8 cellular contexts compared by ENCODE assay signal in genomic region chr9:97983524-97984187, GRCh38. TPM values are rescaled to one million over a fixed set of nuclear protein-coding genes. Genes with fewer than 3 reads are reported as not detected.
DNase-seq lines count a peak whose midpoint lies in the region; ATAC-seq and TF ChIP-seq lines count a peak whose summit lies in the region.

No MANE protein-coding gene starts in this region.

- peaks cover 27% of the 10 kb centered on the region for H4K20me1 ChIP-seq in Loucy (ENCODE audit: insufficient read depth, low read length, poor library complexity, severe bottlenecking)

- TF ChIP-seq CTCF in CD4-positive, alpha-beta T cell (IDR thresholded peaks at IDR 0.05), result peak; percentile 47
- TF ChIP-seq CTCF in Loucy (conservative IDR thresholded peaks at IDR 0.05; ENCODE audit: low read length), result no peak

- peaks cover 74% of the 10 kb centered on the region for H3K4me1 Mint-ChIP-seq in CD4-positive, alpha-beta T cell (ENCODE audit: low read depth)

- H3K4me2 ChIP-seq in Loucy (ENCODE audit: low read depth, low read length, poor library complexity, severe bottlenecking), result peak overlapping the region; percentile 94

- POLR2A ChIA-PET in CD4-positive, alpha-beta T cell (lab: Charles Lee), result interaction anchor here (0.8 to 6.9 kb wide), 29 partner anchors 9 to 1534 kb away, joined by 3 to 181 read pairs (median 7); partner anchors contain the start of genes HEMGN, NANS, NCBP1 and TBC1D2

- 0 out of 2 replicates have a peak overlapping the region, but pooled peaks have one; percentile 40 for H2AFZ ChIP-seq in Loucy (ENCODE audit: low read length)

- H3K9me3 ChIP-seq in CD4-positive, alpha-beta T cell (ENCODE audit: control insufficient read depth, low read length), result no peaks in the 10 kb centered on the region
- no peaks in the 10 kb centered on the region for H3K9me3 ChIP-seq in Loucy (ENCODE audit: insufficient read depth, low read depth, low read length)
- no peaks in the 10 kb centered on the region for H3K9me3 ChIP-seq in effector memory CD4-positive, alpha-beta T cell (ENCODE audit: control insufficient read depth, low read length)

- peaks cover 80% of the 10 kb centered on the region for H3K79me2 ChIP-seq in Loucy (ENCODE audit: insufficient read depth, low read length)

- H3K36me3 Mint-ChIP-seq in CD4-positive, alpha-beta T cell (ENCODE audit: low read depth), result peaks cover 4% of the 10 kb centered on the region

- peak overlapping the region; percentile 88 for H3K27ac ChIP-seq in CD4-positive, alpha-beta T cell (ENCODE audit: low read depth, low read length)
- peak overlapping the region; percentile 91 for H3K27ac ChIP-seq in effector memory CD4-positive, alpha-beta T cell (ENCODE audit: insufficient read depth, low read length, poor library complexity, severe bottlenecking)

- CTCF ChIA-PET in CD4-positive, alpha-beta T cell (lab: Charles Lee), result interaction anchor here (0.8 to 7.1 kb wide), 22 partner anchors 9 to 276 kb away, joined by 3 to 74 read pairs (median 5); partner anchors contain the start of genes NANS and TRMO

- peaks cover 64% of the 10 kb centered on the region for H3K4me1 ChIP-seq in Loucy (ENCODE audit: insufficient read depth, low read length, poor library complexity, severe bottlenecking)
- peaks cover 32% of the 10 kb centered on the region for H3K4me1 ChIP-seq in effector memory CD4-positive, alpha-beta T cell (ENCODE audit: control insufficient read depth, insufficient read depth, low read length, poor library complexity, severe bottlenecking)

- peak; percentile 28 for ATAC-seq in CD4-positive, alpha-beta T cell (ENCODE audit: poor library complexity)
- ATAC-seq in GM21390 (IDR thresholded peaks at IDR 0.05; ENCODE audit: unreplicated experiment), result peak; percentile 18

- H3K9ac ChIP-seq in Loucy (ENCODE audit: low read depth, low read length, poor library complexity, severe bottlenecking), result peak overlapping the region; percentile 100

- peak overlapping the region; percentile 89 for H3K27ac Mint-ChIP-seq in CD4-positive, alpha-beta T cell

- intact Hi-C loops in CD4-positive, alpha-beta T cell (cut with DNase I, micrococcal nuclease), result loop anchor here (1.0 to 10.0 kb wide), 7 partner anchors 51 to 1121 kb away; partner anchors contain the start of genes NCBP1 (in 1 of the 2), TBC1D2 (in 1 of the 2), TGFBR1 (in 1 of the 2) and TSTD2 (in 1 of the 2)

- H3K9me3 Mint-ChIP-seq in CD4-positive, alpha-beta T cell, result no peaks in the 10 kb centered on the region

- H3K27me3 Mint-ChIP-seq in CD4-positive, alpha-beta T cell, result no peaks in the 10 kb centered on the region

- no peaks in the 10 kb centered on the region for H3K9me2 ChIP-seq in Loucy (replicated peaks; ENCODE audit: low read depth, low read length)

- peak overlapping the region; percentile 83 for H3K4me3 ChIP-seq in Loucy (ENCODE audit: low read length, poor library complexity, severe bottlenecking)
- peak overlapping the region; percentile 89 for H3K4me3 ChIP-seq in effector memory CD4-positive, alpha-beta T cell (ENCODE audit: insufficient read depth, low read depth, low read length, poor library complexity, severe bottlenecking)

- H3K36me3 ChIP-seq in Loucy (ENCODE audit: insufficient read depth, low read length), result no peaks in the 10 kb centered on the region
- H3K36me3 ChIP-seq in effector memory CD4-positive, alpha-beta T cell (ENCODE audit: control insufficient read depth, insufficient read depth, low read length), result no peaks in the 10 kb centered on the region

- H3K4me3 Mint-ChIP-seq in CD4-positive, alpha-beta T cell, result peak overlapping the region; percentile 93

- peak; percentile 36 to 71 (median 54) for DNase-seq in CD4-positive, alpha-beta T cell
- DNase-seq in activated CD4-positive, alpha-beta T cell treated with anti-CD3 and anti-CD28 coated beads, Interleukin-2, amount 50 U/mL, for 4 hours, result peak; percentile 54
- DNase-seq in effector memory CD4-positive, alpha-beta T cell, result peak; percentile 36 to 41 (median 39)
- peak; percentile 91 for DNase-seq in mesenteric fat pad (ENCODE audit: low spot score)
- peak; percentile 28 for DNase-seq in stimulated activated CD8-positive, alpha-beta memory T cell treated with anti-CD3 and anti-CD28 coated beads, Interleukin-15, amount 100 ng/mL, for 1 hour (ENCODE audit: low read depth)
- DNase-seq in NCI-H2029 (lab: John Stamatoyannopoulos, UW), result no peak

- no peaks in the 10 kb centered on the region for H3F3A ChIP-seq in Loucy (ENCODE audit: low read depth)

- no peaks in the 10 kb centered on the region for H3K27me3 ChIP-seq in CD4-positive, alpha-beta T cell (ENCODE audit: control insufficient read depth, insufficient read depth, low read length)
- H3K27me3 ChIP-seq in Loucy (ENCODE audit: insufficient read depth, low read length, poor library complexity, severe bottlenecking), result peaks cover 5% of the 10 kb centered on the region
- H3K27me3 ChIP-seq in effector memory CD4-positive, alpha-beta T cell (replicated peaks; ENCODE audit: control insufficient read depth, insufficient read depth, low read length, poor library complexity, severe bottlenecking), result no peaks in the 10 kb centered on the region

RNA-seq across cellular contexts. Expression of gene ANP32B, which starts 0.5 kb away (rescaled TPM):
- 100 to 1,000 TPM; 178 to 192 TPM for total RNA-seq in CD4-positive, alpha-beta T cell
- total RNA-seq in mesenteric fat pad, result 103 TPM

RNA-seq across cellular contexts. Expression of gene HEMGN, which starts 45.7 kb away (rescaled TPM):
- total RNA-seq in CD4-positive, alpha-beta T cell, result under 1 TPM; 0.30 to 0.34 TPM
- not detected for total RNA-seq in mesenteric fat pad
